Comparison of ENCODE assay signal across 8 cellular contexts in the genomic region with DNA sequence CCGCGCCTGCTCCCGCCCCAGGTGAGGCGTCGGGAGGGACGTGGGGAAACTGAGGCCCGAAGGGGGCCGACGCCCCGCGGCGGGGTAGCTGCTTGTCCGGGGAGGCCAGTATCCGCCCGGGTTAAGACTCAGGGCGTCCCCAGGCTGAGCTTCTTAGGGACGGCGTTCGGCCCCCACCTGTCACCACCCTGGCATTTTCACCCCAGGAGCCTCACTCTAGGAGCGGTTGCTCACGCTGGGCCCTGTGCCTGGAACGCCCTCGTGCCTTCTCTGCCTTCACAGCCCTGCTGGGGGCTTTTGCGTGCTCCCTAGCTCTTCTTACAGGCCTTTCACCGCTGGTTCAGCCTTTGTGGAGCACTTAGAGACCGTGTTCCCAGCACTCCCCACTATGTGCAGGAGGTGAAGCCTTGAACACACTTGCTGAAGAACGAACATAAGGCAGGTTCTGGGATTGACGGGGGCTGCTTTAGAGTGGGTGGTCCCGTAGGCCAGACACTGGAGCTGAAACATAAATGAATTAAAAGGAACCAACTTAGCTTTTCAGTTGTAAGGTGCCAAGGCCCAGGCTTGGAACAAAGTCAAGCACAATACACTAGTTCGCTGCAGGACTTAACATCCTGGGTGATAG. TPM values are rescaled to one million over a fixed set of nuclear protein-coding genes. Genes with fewer than 3 reads are reported as not detected.
A peak's percentile ranks its signal among the peaks of the same experiment; 100 is the strongest.
DNase-seq lines count a peak whose midpoint lies in the region; ATAC-seq and TF ChIP-seq lines count a peak whose summit lies in the region.

No MANE protein-coding gene starts in this region.

- intact Hi-C loops in PC-9 (cut with micrococcal nuclease; ENCODE audit: unreplicated experiment), result no loop called here

- H4K20me1 ChIP-seq in PC-9 (ENCODE audit: insufficient read depth) (no peaks in the 10 kb centered on the region), osteoblast (ENCODE audit: insufficient read depth, low read length) (no peaks in the 10 kb centered on the region)

- peaks cover 52% of the 10 kb centered on the region for H3F3A ChIP-seq in PC-9 (ENCODE audit: insufficient read depth, low read depth)

- H3K27ac ChIP-seq in PC-9 (peak overlapping the region; percentile 37), osteoblast (ENCODE audit: low read depth, low read length) (peak overlapping the region; percentile 77)

- H3K9me3 ChIP-seq in PC-9 (ENCODE audit: insufficient read depth, low read depth) (no peaks in the 10 kb centered on the region), osteoblast (ENCODE audit: low read depth, low read length) (no peaks in the 10 kb centered on the region)

- H3K36me3 ChIP-seq in PC-9 (ENCODE audit: low read depth), result peaks cover under 1% of the 10 kb centered on the region; the same call in 1 of the 2 replicates
- peaks cover 3% of the 10 kb centered on the region for H3K36me3 ChIP-seq in osteoblast (ENCODE audit: insufficient read depth, low read length)

- no peaks in the 10 kb centered on the region for H3K9me2 ChIP-seq in PC-9 (ENCODE audit: insufficient read depth)

- POLR2A ChIA-PET in PC-9 (lab: Charles Lee; ENCODE audit: unreplicated experiment), result no interaction called here

- DNase-seq in DMS 273 (lab: John Stamatoyannopoulos, UW; ENCODE audit: unreplicated experiment) (peak; percentile 70), DMS 273 treated with DMSO at 0.1 percent for 48 hours (lab: John Stamatoyannopoulos, UW) (no peak), PC-9 (peak; percentile 17 to 46), glomerular visceral epithelial cell (ENCODE audit: extremely low spot score) (peak; percentile 44), osteoblast (ENCODE audit: insufficient read length, low spot score, missing footprints) (peak; percentile 89)
- DNase-seq in activated naive CD4-positive, alpha-beta T cell treated with anti-CD3 and anti-CD28 coated beads, Interleukin-2, amount 50 U/mL, for 16 hours, result peak; percentile 53

- CTCF ChIA-PET in PC-9 (lab: Charles Lee), result no interaction called here

- peak overlapping the region; percentile 100 for H3K4me2 ChIP-seq in PC-9
- peak overlapping the region; percentile 96 for H3K4me2 ChIP-seq in osteoblast (ENCODE audit: insufficient read depth, low read length)

- TF ChIP-seq CTCF in PC-9 (conservative IDR thresholded peaks at IDR 0.05) (no peak), osteoblast (IDR thresholded peaks at IDR 0.05; ENCODE audit: extremely low read depth, low read depth, low read length) (no peak)

- H3K4me1 ChIP-seq in PC-9 (replicated peaks; ENCODE audit: insufficient read depth) (peaks cover 31% of the 10 kb centered on the region), osteoblast (ENCODE audit: insufficient read depth, low read length) (peaks cover 42% of the 10 kb centered on the region)

- ATAC-seq in HG02938 (IDR thresholded peaks at IDR 0.05; ENCODE audit: unreplicated experiment) (peak; percentile 34), HG02970 (IDR thresholded peaks at IDR 0.05; ENCODE audit: low FRiP score, unreplicated experiment) (no peak)

- H2AFZ ChIP-seq in PC-9, result peak overlapping the region; percentile 92
- peak overlapping the region; percentile 90 for H2AFZ ChIP-seq in osteoblast (ENCODE audit: low read length)

- BruUV-seq in PC-9 (replicated peaks; lab: Mats Ljungman, UMichigan), result no TSS peak

- H3K79me2 ChIP-seq in PC-9 (ENCODE audit: low read depth) (peaks cover 18% of the 10 kb centered on the region), osteoblast (ENCODE audit: insufficient read depth, low read length) (peaks cover 25% of the 10 kb centered on the region)

- H3K27me3 ChIP-seq in PC-9 (ENCODE audit: insufficient read depth, low read depth) (no peaks in the 10 kb centered on the region), osteoblast (ENCODE audit: insufficient read depth, low read length) (no peaks in the 10 kb centered on the region)

- peak overlapping the region; percentile 69 for H3K4me3 ChIP-seq in PC-9
- H3K4me3 ChIP-seq in osteoblast (ENCODE audit: insufficient read depth, low read length), result peak overlapping the region; percentile 72

RNA-seq across cellular contexts. Expression of a gene that starts 0.6 kb away (rescaled TPM):
- 11.8 and 16.3 TPM in 2 replicates for total RNA-seq in PC-9 (2021)
- total RNA-seq in osteoblast, result 7.2 and 9.1 TPM in 2 replicates

RNA-seq across cellular contexts. Expression of a gene that starts 15.2 kb away (rescaled TPM):
- 72.1 and 74.3 TPM in 2 replicates for total RNA-seq in PC-9 (2021)
- total RNA-seq in osteoblast, result 81.0 and 86.1 TPM in 2 replicates

RNA-seq across cellular contexts. Expression of a gene that starts 42.5 kb away (rescaled TPM):
- 54.6 and 65.1 TPM in 2 replicates for total RNA-seq in PC-9 (2021)
- total RNA-seq in osteoblast, result 31.8 and 49.2 TPM in 2 replicates

RNA-seq across cellular contexts. Expression of a gene that starts 42.6 kb away (rescaled TPM):
- 29.7 and 34.7 TPM in 2 replicates for total RNA-seq in PC-9 (2021)
- 13.0 and 13.3 TPM in 2 replicates for total RNA-seq in osteoblast
